Comparison of ENCODE assay signal across 8 cellular contexts in the genomic region with DNA sequence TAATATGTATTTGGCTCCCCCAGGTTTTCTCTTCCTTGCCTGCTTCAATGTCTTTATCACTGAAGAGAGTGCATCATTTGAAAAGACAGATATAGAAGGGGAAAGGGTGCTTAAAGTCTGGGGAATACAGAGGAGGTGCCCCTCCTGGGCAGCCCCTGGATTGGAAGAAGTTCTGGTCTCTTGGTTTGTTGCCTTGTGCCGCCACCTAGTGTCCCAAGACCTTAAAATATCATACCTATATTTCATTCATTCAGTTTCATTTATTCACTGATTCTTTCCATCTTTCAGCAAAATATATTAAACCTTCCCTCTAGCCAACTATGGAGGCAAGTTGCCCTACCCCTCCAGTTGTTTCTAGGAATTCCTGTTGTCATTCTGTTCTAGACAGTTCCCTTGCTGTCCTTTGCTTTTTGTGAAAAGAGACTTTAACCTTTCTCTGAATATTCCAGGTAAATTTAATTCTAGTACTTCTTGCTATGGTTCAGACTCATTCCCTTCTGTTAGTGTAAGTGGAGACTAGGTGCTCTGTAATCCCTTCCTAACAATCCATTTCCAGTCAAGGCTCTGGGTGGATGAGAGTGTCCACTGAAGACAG. TPM values are rescaled to one million over a fixed set of nuclear protein-coding genes. Genes with fewer than 3 reads are reported as not detected.
A peak's percentile ranks its signal among the peaks of the same experiment; 100 is the strongest.
DNase-seq lines count a peak whose midpoint lies in the region; ATAC-seq and TF ChIP-seq lines count a peak whose summit lies in the region.

No MANE protein-coding gene starts in this region.

- no peaks in the 10 kb centered on the region for H3K79me2 ChIP-seq in PC-3 (ENCODE audit: low read length)

- H3K27ac ChIP-seq in PC-3 (ENCODE audit: low read length), result no peak overlapping the region
- H3K27ac ChIP-seq in colonic mucosa, result no peak overlapping the region

- H3F3A ChIP-seq in PC-3 (ENCODE audit: low read length, unreplicated experiment), result no peaks in the 10 kb centered on the region

- no peak overlapping the region for H3K4me3 ChIP-seq in AG10803 (ENCODE audit: low read length)
- no peak overlapping the region for H3K4me3 ChIP-seq in PC-3 (ENCODE audit: low read length)
- H3K4me3 ChIP-seq in colonic mucosa, result no peak overlapping the region

- TF ChIP-seq CTCF in AG10803 (conservative IDR thresholded peaks at IDR 0.05; ENCODE audit: low read length) (peak; percentile 31; the same call in 1 of the 2 replicates), GM10266 (IDR thresholded peaks at IDR 0.05; ENCODE audit: control insufficient read depth, insufficient read depth, low read depth, missing control alignments) (peak; percentile 44), PC-3 (conservative IDR thresholded peaks at IDR 0.05; ENCODE audit: low read depth, low read length) (peak; percentile 95), colonic mucosa (IDR thresholded peaks at IDR 0.05) (peak; percentile 21)

- H4K20me1 ChIP-seq in PC-3 (ENCODE audit: low read length), result no peaks in the 10 kb centered on the region

- DNase-seq in AG10803 (ENCODE audit: low read depth), result no peak
- peak; percentile 43 for DNase-seq in GM10266 (ENCODE audit: extremely low spot score)
- DNase-seq in PC-3, result peak; percentile 70
- DNase-seq in colonic mucosa, result no peak
- peak; percentile 41 for DNase-seq in stimulated activated CD4-positive, alpha-beta T cell treated with anti-CD3 and anti-CD28 coated beads, Interleukin-4, amount 100 ng/mL, for 1 hour
- DNase-seq in inferior parietal cortex (ENCODE audit: extremely low spot score), result no peak

- no TSS peak for BruUV-seq in PC-3 (replicated peaks; lab: Mats Ljungman, UMichigan)

- intact Hi-C loops in PC-3 (cut with micrococcal nuclease) (loop anchor here (1.0 kb wide), 1 partner anchor 59 kb away; no protein-coding TSS in a partner anchor), colonic mucosa (cut with DNase I) (loop anchor here (2.0 kb wide), 1 partner anchor 60 kb away; no protein-coding TSS in a partner anchor)

- ATAC-seq in PC-3 (0 out of 2 replicates have a peak, but pooled peaks have one; percentile 19), GM21825 (IDR thresholded peaks at IDR 0.05; ENCODE audit: unreplicated experiment) (no peak), HG02571 (IDR thresholded peaks at IDR 0.05; ENCODE audit: unreplicated experiment) (no peak)

- no peak overlapping the region for H3K4me2 ChIP-seq in PC-3 (ENCODE audit: low read length)

- POLR2A ChIA-PET in PC-3 (lab: Charles Lee; ENCODE audit: unreplicated experiment), result no interaction called here

- H2AFZ ChIP-seq in PC-3 (ENCODE audit: low read length), result no peak overlapping the region

- no peak overlapping the region for H3K9ac ChIP-seq in PC-3 (ENCODE audit: low read length)
- H3K9ac ChIP-seq in colonic mucosa (ENCODE audit: low read depth in 2 of 2, low read length in 2 of 2), result no peak overlapping the region

- no peaks in the 10 kb centered on the region for H3K9me3 ChIP-seq in PC-3 (ENCODE audit: low read length)
- H3K9me3 ChIP-seq in colonic mucosa, result no peaks in the 10 kb centered on the region

- CTCF ChIA-PET in PC-3 (lab: Charles Lee), result interaction anchor here (0.7 to 2.7 kb wide), 2 partner anchors 59 to 61 kb away, joined by 8 to 97 read pairs; no protein-coding TSS in a partner anchor

- H3K36me3 ChIP-seq in PC-3 (ENCODE audit: low read depth, low read length) (no peaks in the 10 kb centered on the region), colonic mucosa (no peaks in the 10 kb centered on the region)

- no peaks in the 10 kb centered on the region for H3K9me2 ChIP-seq in PC-3 (replicated peaks; ENCODE audit: low read length)

- H3K27me3 ChIP-seq in PC-3 (ENCODE audit: low read length) (peaks cover 27% of the 10 kb centered on the region), colonic mucosa (peaks cover 37% of the 10 kb centered on the region)

- H3K4me1 ChIP-seq in PC-3 (ENCODE audit: insufficient read depth, low read length), result peaks cover 12% of the 10 kb centered on the region
- H3K4me1 ChIP-seq in colonic mucosa, result no peaks in the 10 kb centered on the region

RNA-seq across cellular contexts. Expression of a gene that starts 56.1 kb away (rescaled TPM):
- total RNA-seq in PC-3 (2014; rRNA removed), result 17.3 and 27.4 TPM in 2 replicates
- 10 to 100 TPM; 32.3 to 49.9 TPM for total RNA-seq in colonic mucosa

Comparison
In these comparisons a context has a peak if more than half of its experiments do, and no peak if none do; other contexts are left out.
1. DNase-seq: peak in GM10266 (single experiment), PC-3 (single experiment) and stimulated activated CD4-positive, alpha-beta T cell treated with anti-CD3 and anti-CD28 coated beads, Interleukin-4, amount 100 ng/mL, for 1 hour (single experiment); none in AG10803 (single experiment), colonic mucosa (single experiment) and inferior parietal cortex (single experiment).
2. CTCF ChIP-seq: peak in every context shown above with its lines; median percentile 95 in PC-3; 44 in GM10266; 31 in AG10803; 21 in colonic mucosa.